ENCODE assay signal across 8 cellular contexts in the genomic region with DNA sequence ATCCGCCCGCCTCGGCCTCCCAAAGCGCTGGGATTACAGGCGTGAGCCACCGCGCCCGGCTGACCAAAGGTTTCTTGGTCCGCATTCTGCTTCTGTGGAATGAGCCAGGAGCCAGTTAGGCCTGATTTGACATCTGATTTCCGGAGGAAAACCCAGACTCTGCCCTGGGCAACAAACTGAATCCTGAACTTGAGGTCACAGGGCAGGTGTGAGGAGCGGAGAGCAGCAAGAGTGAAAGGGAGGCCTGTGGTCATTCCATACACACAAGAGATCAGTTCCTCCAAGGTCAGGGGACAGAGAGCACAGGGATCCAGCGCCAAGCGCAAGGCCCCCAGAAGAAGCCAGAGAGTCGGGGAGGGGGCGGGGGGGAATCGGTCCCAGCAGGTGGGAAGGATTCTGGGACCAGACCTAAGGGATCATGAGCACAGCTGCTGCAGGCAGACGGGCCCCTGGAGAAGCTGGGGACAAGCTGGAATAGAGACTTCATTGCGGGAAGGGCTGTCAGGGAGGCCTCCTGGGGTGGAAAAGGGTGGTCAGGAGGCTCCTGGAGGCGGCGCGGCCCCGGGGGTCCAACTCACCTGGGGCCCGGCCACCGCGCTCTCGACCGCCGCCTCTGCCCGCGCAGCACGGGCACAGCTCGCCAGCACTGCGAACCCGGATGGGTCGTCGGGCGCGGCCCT. TPM values are rescaled to one million over a fixed set of nuclear protein-coding genes. Genes with fewer than 3 reads are reported as not detected.
DNase-seq lines count a peak whose midpoint lies in the region; ATAC-seq and TF ChIP-seq lines count a peak whose summit lies in the region.

No MANE protein-coding gene starts in this region.

- intact Hi-C loops in uterus (cut with DNase I; ENCODE audit: low total_unique reads) = no loop called here

- H3K9me3 ChIP-seq in lung (ENCODE audit: control insufficient read depth in 2 of 2, insufficient read depth in 1 of 2, low read length in 1 of 2) = no peaks in the 10 kb centered on the region
- H3K9me3 ChIP-seq in uterus = no peaks in the 10 kb centered on the region

- no peak for TF ChIP-seq POLR2A in uterus (IDR thresholded peaks at IDR 0.05)

- no peak for DNase-seq in Jurkat, Clone E6-1 (ENCODE audit: low read depth, low spot score)
- DNase-seq in cardiac fibroblast (ENCODE audit: low read depth in 2 of 2) (no peak), lung (ENCODE audit: low spot score) (no peak), uterus (no peak), NCI-H2081 treated with DMSO at 0.1 percent for 48 hours (lab: John Stamatoyannopoulos, UW) (no peak), UCSD-AML1 (lab: John Stamatoyannopoulos, UW; ENCODE audit: unreplicated experiment) (no peak)
- no peak for DNase-seq in activated CD4-positive, CD25-positive, alpha-beta regulatory T cell treated with anti-CD3 and anti-CD28 coated beads, Interleukin-2, amount 50 U/mL, for 72 hours

- no peaks in the 10 kb centered on the region for H3K27me3 ChIP-seq in lung (ENCODE audit: control insufficient read depth, insufficient read depth)
- H3K27me3 ChIP-seq in uterus = no peaks in the 10 kb centered on the region

- ATAC-seq in lung (ENCODE audit: insufficient read depth, low FRiP score) = no peak

- H3K4me1 ChIP-seq in lung (ENCODE audit: control insufficient read depth in 2 of 2, insufficient read depth in 2 of 2, low read length in 2 of 2) (peaks cover 0 to 13% of the 10 kb centered on the region in 2 donors), uterus (no peaks in the 10 kb centered on the region)

- TF ChIP-seq CTCF in cardiac fibroblast (IDR thresholded peaks at IDR 0.05; ENCODE audit: low read depth, low read length) (no peak), lung (IDR thresholded peaks at IDR 0.05; ENCODE audit: control extremely low read depth, extremely low read depth) (no peak), uterus (IDR thresholded peaks at IDR 0.05) (no peak)

- peak overlapping the region; percentile 77 to 81 for H3K27ac ChIP-seq in lung (ENCODE audit: low read depth in 1 of 2, low read length in 1 of 2)
- H3K27ac ChIP-seq in uterus = peak overlapping the region; percentile 53 to 96

- H3K36me3 ChIP-seq in lung (ENCODE audit: control insufficient read depth in 2 of 2, insufficient read depth in 2 of 2, low read length in 2 of 2) (peaks cover 0 to 9% of the 10 kb centered on the region in 2 donors), uterus (no peaks in the 10 kb centered on the region)

- WGBS in lung, 2 donors = 21 to 37% methylated on average over 22 to 38 of the region's 38 CpGs

- peak overlapping the region; percentile 91 for H3K4me3 ChIP-seq in GM08714 (ENCODE audit: low read length)
- H3K4me3 ChIP-seq in Jurkat, Clone E6-1 (ENCODE audit: low read length) = peak overlapping the region; percentile 76
- peak overlapping the region; percentile 90 to 97 for H3K4me3 ChIP-seq in cardiac fibroblast (replicated peaks in 1 of 2; ENCODE audit: low read depth in 2 of 2, low read length in 2 of 2)
- peak overlapping the region; percentile 95 for H3K4me3 ChIP-seq in lung
- H3K4me3 ChIP-seq in uterus = peak overlapping the region; percentile 73 to 85

RNA-seq across cellular contexts. Expression of gene SHPK, which starts 0.4 kb away (rescaled TPM):
- 10.0 TPM for polyA plus RNA-seq in Jurkat, Clone E6-1 (2012; ENCODE audit: insufficient read depth, insufficient read length)
- total RNA-seq in lung = 10 to 100 TPM; 15.9 to 16.8 TPM
- polyA plus RNA-seq in lung = 1 to 10 TPM; 4.9 to 6.7 TPM
- 10 to 100 TPM in 2 of 4 donors, 1 to 10 TPM in 1, under 1 TPM in 1; 0.26 to 24.4 (median 8.3) TPM for total RNA-seq in uterus

RNA-seq across cellular contexts. Expression of gene CTNS, which starts 0.9 kb away (rescaled TPM):
- polyA plus RNA-seq in Jurkat, Clone E6-1 (2012; ENCODE audit: insufficient read depth, insufficient read length) = 10.4 TPM
- 10 to 100 TPM; 14.3 to 24.9 TPM for total RNA-seq in lung
- polyA plus RNA-seq in lung = 10 to 100 TPM in 1 of 2 donors, 1 to 10 TPM in 1; 7.7 to 24.1 TPM
- 10 to 100 TPM; 10.8 to 17.8 (median 13.8) TPM for total RNA-seq in uterus

RNA-seq across cellular contexts. Expression of gene TRPV1, which starts 26.4 kb away (rescaled TPM):
- 2.6 TPM for polyA plus RNA-seq in Jurkat, Clone E6-1 (2012; ENCODE audit: insufficient read depth, insufficient read length)
- total RNA-seq in lung (1 to 10 TPM; 3.4 to 6.6 TPM), uterus (10 to 100 TPM in 1 of 4 donors, 1 to 10 TPM in 3; 4.7 to 12.1 (median 8.5) TPM)
- polyA plus RNA-seq in lung = 1 to 10 TPM; 1.4 to 2.6 TPM

RNA-seq across cellular contexts. Expression of gene TAX1BP3, which starts 32.8 kb away (rescaled TPM):
- polyA plus RNA-seq in Jurkat, Clone E6-1 (2012; ENCODE audit: insufficient read depth, insufficient read length) = 55.6 TPM
- total RNA-seq in lung (100 to 1,000 TPM in 1 of 2 donors, 10 to 100 TPM in 1; 71.0 to 146 TPM), uterus (10 to 100 TPM; 44.7 to 98.7 (median 74.0) TPM)
- polyA plus RNA-seq in lung = 100 to 1,000 TPM in 1 of 2 donors, 10 to 100 TPM in 1; 69.7 to 123 TPM

RNA-seq across cellular contexts. Expression of gene EMC6, which starts 33.0 kb away (rescaled TPM):
- polyA plus RNA-seq in Jurkat, Clone E6-1 (2012; ENCODE audit: insufficient read depth, insufficient read length) = 93.9 TPM
- 10 to 100 TPM; 10.9 to 40.0 TPM for total RNA-seq in lung
- polyA plus RNA-seq in lung = 10 to 100 TPM; 85.0 to 93.4 TPM
- total RNA-seq in uterus = 10 to 100 TPM in 3 of 4 donors, 1 to 10 TPM in 1; 7.1 to 34.7 (median 22.7) TPM
